14 cellular contexts compared by ENCODE assay signal in the genomic region with DNA sequence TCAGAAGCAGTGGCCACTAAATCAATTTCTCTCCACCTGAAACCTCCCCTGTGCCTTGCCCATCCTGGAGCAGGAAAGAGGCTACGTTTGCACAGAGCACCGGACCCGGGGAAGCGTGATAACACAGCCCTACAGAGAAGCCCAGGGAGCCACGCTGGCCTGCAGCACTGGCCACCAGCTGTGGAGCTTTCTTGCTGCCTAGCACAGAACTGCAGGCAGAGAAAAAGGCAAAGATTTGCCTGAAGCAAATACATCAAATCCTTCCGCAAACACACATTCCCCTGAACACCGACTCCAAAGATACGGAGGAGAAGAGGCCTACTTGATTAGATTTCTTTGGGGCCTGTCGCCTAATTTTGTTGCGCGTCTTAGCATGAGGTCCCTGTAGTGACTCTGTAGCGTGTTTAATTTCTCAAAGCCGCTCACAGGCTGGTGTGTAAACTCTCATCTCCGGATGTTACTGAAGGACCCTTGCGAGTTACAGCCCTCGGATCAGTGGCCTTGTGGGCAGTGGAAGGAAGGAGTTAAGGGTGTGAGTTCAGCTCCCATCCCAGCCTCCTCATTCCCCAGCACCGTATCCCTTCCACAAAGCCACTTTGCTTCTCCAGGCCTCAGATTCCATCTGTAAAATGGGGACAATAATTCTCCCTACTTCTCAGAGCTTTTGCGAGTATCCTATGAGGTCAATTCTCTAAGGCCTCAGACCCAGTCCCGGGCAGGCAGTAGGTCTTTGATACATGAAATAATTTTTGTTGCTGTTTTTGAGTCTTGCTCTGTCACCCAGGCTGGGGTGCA.
DNase-seq lines count a peak whose midpoint lies in the region; ATAC-seq and TF ChIP-seq lines count a peak whose summit lies in the region.
"Had no signal": no experiment of that assay in that cellular context is flagged by ENCODE, and none has a peak within 500 bp of the region (broad histone marks: within the 10 kb centered on the region; RNA-seq: fewer than 3 reads in every experiment).

No MANE protein-coding gene starts in this region.

- H2AK5ac ChIP-seq in IMR-90 (ENCODE audit: low read depth, low read length): peak overlapping the region; percentile 86

- H4K8ac ChIP-seq in IMR-90 (ENCODE audit: low read depth in 2 of 2, low read length in 2 of 2): peak overlapping the region; percentile 26 to 42; a peak in 3 of 4 replicates

- H3K4me3 Mint-ChIP-seq in glutamatergic neuron (ENCODE audit: unreplicated experiment): no peak overlapping the region
- H3K4me3 Mint-ChIP-seq: T-helper 2 cell treated with Interferon-gamma antibody and Interleukin-4, amounts not matched to agents 5 μg/mL and 100 μg/mL, for 36 hours had no signal

- peak overlapping the region; percentile 73 for H2BK120ac ChIP-seq in IMR-90 (ENCODE audit: low read depth, low read length)

- peaks cover 3% of the 10 kb centered on the region for H3K9me3 Mint-ChIP-seq in glutamatergic neuron (ENCODE audit: unreplicated experiment)
- H3K9me3 Mint-ChIP-seq: T-helper 2 cell treated with Interferon-gamma antibody and Interleukin-4, amounts not matched to agents 5 μg/mL and 100 μg/mL, for 36 hours had no signal

- peak overlapping the region; percentile 22 for H2AK9ac ChIP-seq in IMR-90 (replicated peaks; ENCODE audit: low read depth, low read length, poor library complexity)

- peak overlapping the region; percentile 21 for H3K27ac ChIP-seq in AG04450 (ENCODE audit: low read depth, low read length)
- H3K27ac ChIP-seq in IMR-90 (ENCODE audit: insufficient read depth, low read length): no peak overlapping the region; the same call in 1 of the 2 replicates
- H3K27ac ChIP-seq in psoas muscle: peak overlapping the region; percentile 100

- peak overlapping the region; percentile 66 for H4K91ac ChIP-seq in IMR-90 (ENCODE audit: insufficient read depth, low read depth, low read length)

- peak overlapping the region; percentile 76 for H3K4ac ChIP-seq in IMR-90 (ENCODE audit: low read depth, low read length)

- H3K9me1 ChIP-seq in IMR-90 (ENCODE audit: insufficient read depth, low read length): peaks cover 38% of the 10 kb centered on the region

- no peak for ATAC-seq in IMR-90 (ENCODE audit: low read depth)
- ATAC-seq in psoas muscle: no peak
- ATAC-seq: esophagus mucosa; naive thymus-derived CD4-positive, alpha-beta T cell had no signal

- H2BK20ac ChIP-seq in IMR-90 (ENCODE audit: low read depth, low read length): peak overlapping the region; percentile 53

- in situ Hi-C loops in IMR-90 (cut with MboI; ENCODE audit: low sequenced_read_pairs): no loop called here

- intact Hi-C loops in IMR-90 (cut with micrococcal nuclease) (no loop called here), psoas muscle (cut with DNase I) (loop anchor here (5.0 kb wide), 1 partner anchor 67 kb away; no protein-coding TSS in a partner anchor)

- no TSS peak for BruUV-seq in IMR-90 (replicated peaks; lab: Mats Ljungman, UMichigan)

- H3K4me2 ChIP-seq in IMR-90 (ENCODE audit: low read depth, low read length): no peak overlapping the region

- H3K79me1 ChIP-seq in IMR-90 (ENCODE audit: low read depth in 1 of 2, low read length in 2 of 2): peaks cover 11 to 22% of the 10 kb centered on the region in 2 experiments

- no peak for DNase-seq in AG04450 (ENCODE audit: low read depth, low spot score)
- no peak for DNase-seq in IMR-90
- DNase-seq in glutamatergic neuron: no peak
- DNase-seq in psoas muscle: no peak
- DNase-seq in NCI-H2107 treated with DMSO at 0.1 percent for 48 hours (lab: John Stamatoyannopoulos, UW; ENCODE audit: unreplicated experiment): no peak
- DNase-seq in middle frontal gyrus (ENCODE audit: extremely low spot score, low spot score): no peak
- no peak for DNase-seq in medulla oblongata (ENCODE audit: extremely low spot score)
- no peak for DNase-seq in LoVo (ENCODE audit: low spot score)
- DNase-seq: activated effector memory CD4-positive, alpha-beta T cell treated with anti-CD3 and anti-CD28 coated beads, Interleukin-2, amount 50 U/mL, for 16 hours; C1 segment of cervical spinal cord; naive thymus-derived CD4-positive, alpha-beta T cell; stimulated activated CD4-positive, alpha-beta T cell treated with anti-CD3 and anti-CD28 coated beads, Interleukin-12 subunit alpha, Interleukin-12 subunit beta, amount 100 ng/mL, for 4 hours had no signal

- no peak for TF ChIP-seq POLR2A in IMR-90 (IDR thresholded peaks at IDR 0.05; ENCODE audit: low read depth, low read length)

- TF ChIP-seq RAD21 in IMR-90 (IDR thresholded peaks at IDR 0.05; ENCODE audit: low read length): no peak

- peak overlapping the region; percentile 14; the same call in 1 of the 2 replicates for H3K18ac ChIP-seq in IMR-90 (ENCODE audit: low read depth, low read length)

- no peaks in the 10 kb centered on the region for H3K27me3 Mint-ChIP-seq in glutamatergic neuron (ENCODE audit: unreplicated experiment)

- no peaks in the 10 kb centered on the region for H3K27me3 ChIP-seq in AG04450 (ENCODE audit: control insufficient read depth, insufficient read depth, low read length)
- no peaks in the 10 kb centered on the region for H3K27me3 ChIP-seq in IMR-90 (ENCODE audit: control insufficient read depth, insufficient read depth, low read length)
- H3K27me3 ChIP-seq in psoas muscle (ENCODE audit: insufficient read depth in 3 of 3, low read length in 2 of 3): no peaks in the 10 kb centered on the region

- peak overlapping the region; percentile 7 for H2BK5ac ChIP-seq in IMR-90 (ENCODE audit: low read depth, low read length, poor library complexity, severe bottlenecking)

- POLR2A ChIA-PET in AG04450 (lab: Yijun Ruan, JAX): no interaction called here
- POLR2A ChIA-PET in IMR-90 (lab: Charles Lee; ENCODE audit: unreplicated experiment): no interaction called here

- 75% methylated on average over 4 of the region's 19 CpGs; no CpG with 5 or more reads in 1 of the 2 experiments for WGBS in IMR-90 (ENCODE audit: extremely low coverage in 2 of 2, insufficient read length in 1 of 2), 2 experiments
- 82 to 83% (median 83%) methylated on average over 19 of the region's 19 CpGs for WGBS in psoas muscle, 3 donors

- dilution Hi-C loops in IMR-90 (cut with HindIII; ENCODE audit: low sequenced_read_pairs, unreplicated experiment): no loop called here

- peaks cover 31% of the 10 kb centered on the region for H3K4me1 ChIP-seq in IMR-90 (ENCODE audit: control insufficient read depth, insufficient read depth, low read length)
- peaks cover 15% of the 10 kb centered on the region for H3K4me1 ChIP-seq in psoas muscle

- peak overlapping the region; percentile 36; the same call in 1 of the 2 replicates for H4K5ac ChIP-seq in IMR-90 (ENCODE audit: low read depth, low read length)

- no peaks in the 10 kb centered on the region for H3K36me3 ChIP-seq in IMR-90 (ENCODE audit: control insufficient read depth, insufficient read depth, low read length)
- H3K36me3 ChIP-seq in psoas muscle (ENCODE audit: insufficient read depth in 1 of 2, low read depth in 1 of 2): no peaks in the 10 kb centered on the region

- peaks cover 25% of the 10 kb centered on the region for H3K4me1 Mint-ChIP-seq in glutamatergic neuron (ENCODE audit: low read depth, unreplicated experiment)

- no peak overlapping the region for H3K56ac ChIP-seq in IMR-90 (ENCODE audit: extremely low read depth, insufficient read depth, low read length)

- H3K9me3 ChIP-seq in AG04450 (ENCODE audit: control insufficient read depth, insufficient read depth, low read length) (peaks cover 9% of the 10 kb centered on the region), IMR-90 (ENCODE audit: control insufficient read depth, insufficient read depth, low read length) (0 out of 2 replicates have a peak, but pooled peaks cover 4% of the 10 kb centered on the region), psoas muscle (no peaks in the 10 kb centered on the region)

- H3K14ac ChIP-seq in IMR-90 (replicated peaks; ENCODE audit: low read depth, low read length): peak overlapping the region; percentile 17

- H2AFZ ChIP-seq in IMR-90 (replicated peaks; ENCODE audit: low read length, poor library complexity): peak overlapping the region; percentile 28

- no peaks in the 10 kb centered on the region for H3K36me3 Mint-ChIP-seq in glutamatergic neuron (ENCODE audit: unreplicated experiment)
- H3K36me3 Mint-ChIP-seq: naive thymus-derived CD4-positive, alpha-beta T cell had no signal

- H3K4me3 ChIP-seq in AG04450 (ENCODE audit: low read depth, low read length) (no peak overlapping the region), IMR-90 (ENCODE audit: insufficient read depth, low read depth, low read length) (no peak overlapping the region), psoas muscle (no peak overlapping the region)

- TF ChIP-seq CTCF in AG04450 (IDR thresholded peaks at IDR 0.05; ENCODE audit: low read depth, low read length): no peak
- no peak for TF ChIP-seq CTCF in IMR-90 (conservative IDR thresholded peaks at IDR 0.05; ENCODE audit: low read depth, low read length)
- TF ChIP-seq CTCF in glutamatergic neuron (IDR thresholded peaks at IDR 0.05; ENCODE audit: partially characterized antibody, unreplicated experiment): no peak
- TF ChIP-seq CTCF in psoas muscle (IDR thresholded peaks at IDR 0.05): no peak

- H3K23ac ChIP-seq in IMR-90 (ENCODE audit: low read depth, low read length): peak overlapping the region; percentile 2; the same call in 1 of the 2 replicates

- CTCF ChIA-PET in AG04450 (lab: Charles Lee) (no interaction called here), IMR-90 (lab: Yijun Ruan, JAX) (no interaction called here)

- peak overlapping the region; percentile 97; the same call in 2 of the 3 replicates for H2BK15ac ChIP-seq in IMR-90 (ENCODE audit: low read depth, low read length)

- no peaks in the 10 kb centered on the region for H4K20me1 ChIP-seq in IMR-90 (ENCODE audit: insufficient read depth, low read length)

- H3K9ac ChIP-seq in IMR-90 (ENCODE audit: low read depth, low read length): no peak overlapping the region

- H3K27ac Mint-ChIP-seq in glutamatergic neuron (ENCODE audit: unreplicated experiment): peak overlapping the region; percentile 59
- H3K27ac Mint-ChIP-seq: T-helper 2 cell treated with Interferon-gamma antibody and Interleukin-4, amounts not matched to agents 5 μg/mL and 100 μg/mL, for 36 hours had no signal

TF ChIP-seq in IMR-90, 13 proteins besides CTCF, POLR2A, EP300 and RAD21:
- TF ChIP-seq NFE2L2 (IDR thresholded peaks at IDR 0.05; ENCODE audit: low read depth, low read length) (no peak), MAFK (IDR thresholded peaks at IDR 0.05; ENCODE audit: low read depth, low read length) (no peak), FOS (IDR thresholded peaks at IDR 0.05; ENCODE audit: low read depth, low read length) (no peak)
